In genomic region chr1:179310271-179310670, GRCh38 we compare ENCODE assay signal across 14 cellular contexts. TPM values are rescaled to one million over a fixed set of nuclear protein-coding genes. Genes with fewer than 3 reads are reported as not detected.
DNase-seq lines count a peak whose midpoint lies in the region; ATAC-seq, FAIRE-seq and TF ChIP-seq lines count a peak whose summit lies in the region.
"Had no signal": no experiment of that assay in that cellular context is flagged by ENCODE, and none has a peak within 500 bp of the region (broad histone marks: within the 10 kb centered on the region; RNA-seq: fewer than 3 reads in every experiment).

No MANE protein-coding gene starts in this region.

- no peaks in the 10 kb centered on the region for H3K36me3 ChIP-seq in bronchial epithelial cell (ENCODE audit: control insufficient read depth, insufficient read depth, low read length)

- DNase-seq in AG20443 (ENCODE audit: low spot score) (peak; percentile 15), HPDE6-E6E7 (ENCODE audit: extremely low spot score) (peak; percentile 14), bronchial epithelial cell (ENCODE audit: low read depth) (peak; percentile 65), non-pigmented ciliary epithelial cell (ENCODE audit: low read depth) (peak; percentile 59), WTC11 (ENCODE audit: low spot score) (no peak), NCI-H510A (lab: John Stamatoyannopoulos, UW) (no peak), NCI-H1694 (lab: John Stamatoyannopoulos, UW) (no peak), nucleus accumbens (lab: John Stamatoyannopoulos, UW) (no peak)
- DNase-seq: activated CD4-positive, alpha-beta T cell treated with anti-CD3 and anti-CD28 coated beads for 1 hour; central memory CD4-positive, alpha-beta T cell; immature natural killer cell; NCI-H2029 had no signal

- no peaks in the 10 kb centered on the region for H3K27me3 ChIP-seq in bronchial epithelial cell (ENCODE audit: control insufficient read depth, insufficient read depth, low read length)

- no peak overlapping the region for H3K27ac Mint-ChIP-seq in WTC11
- H3K27ac Mint-ChIP-seq: activated T-helper 2 cell treated with anti-CD3 and anti-CD28 coated beads, Interferon-gamma antibody, Interleukin-2, Interleukin-4, amounts not matched to agents 10 μg/mL and 5 μg/mL and 100 μg/mL, durations not matched to agents 14 hours and 24 hours and 36 hours had no signal

- no peaks in the 10 kb centered on the region for H3K9me3 Mint-ChIP-seq in WTC11
- H3K9me3 Mint-ChIP-seq: activated T-helper 2 cell treated with anti-CD3 and anti-CD28 coated beads, Interferon-gamma antibody, Interleukin-2, Interleukin-4, amounts not matched to agents 10 μg/mL and 5 μg/mL and 100 μg/mL, durations not matched to agents 14 hours and 24 hours and 36 hours; IgD-negative memory B cell; immature natural killer cell had no signal

- no peaks in the 10 kb centered on the region for H3K36me3 Mint-ChIP-seq in WTC11

- CTCF ChIA-PET in WTC11 (lab: Charles Lee): no interaction called here

- FAIRE-seq in bronchial epithelial cell (lab: Jason Lieb, UNC): no peak

- no peak for ATAC-seq in WTC11

- H3K4me1 Mint-ChIP-seq in WTC11: no peaks in the 10 kb centered on the region

- POLR2A ChIA-PET in WTC11 (lab: Charles Lee): no interaction called here

- no peak overlapping the region for H3K4me3 Mint-ChIP-seq in WTC11
- H3K4me3 Mint-ChIP-seq: IgD-negative memory B cell, immature natural killer cell had no signal

- peaks cover 3% of the 10 kb centered on the region; the same call in 1 of the 2 replicates for H3K27me3 Mint-ChIP-seq in WTC11 (ENCODE audit: low read depth)
- H3K27me3 Mint-ChIP-seq: IgD-negative memory B cell had no signal

- TF ChIP-seq CTCF in bronchial epithelial cell (IDR thresholded peaks at IDR 0.05; ENCODE audit: insufficient read depth, low read length, severe bottlenecking) (no peak), WTC11 (IDR thresholded peaks at IDR 0.05) (no peak)

- H3K4me3 ChIP-seq in bronchial epithelial cell (ENCODE audit: low read depth, low read length): no peak overlapping the region

TF ChIP-seq in WTC11, 78 proteins besides CTCF, POLR2A, EP300 and RAD21:
- no peak for TF ChIP-seq IRF2 (CRISPR knock-in tag; IDR thresholded peaks at IDR 0.05; ENCODE audit: borderline replicate concordance, low read depth)
- TF ChIP-seq CBFB (CRISPR knock-in tag; IDR thresholded peaks at IDR 0.05; ENCODE audit: low read depth): no peak
- TF ChIP-seq OVOL2 (CRISPR knock-in tag; IDR thresholded peaks at IDR 0.05; ENCODE audit: borderline replicate concordance): no peak
- TF ChIP-seq USF2 (CRISPR knock-in tag; IDR thresholded peaks at IDR 0.05): no peak
- TF ChIP-seq GTF2I (CRISPR knock-in tag; conservative IDR thresholded peaks at IDR 0.05): no peak
- no peak for TF ChIP-seq FOXP4 (CRISPR knock-in tag; IDR thresholded peaks at IDR 0.05)
- TF ChIP-seq IRF1 (CRISPR knock-in tag; IDR thresholded peaks at IDR 0.05): no peak
- TF ChIP-seq SMAD3 (CRISPR knock-in tag; IDR thresholded peaks at IDR 0.05; ENCODE audit: borderline replicate concordance): no peak
- TF ChIP-seq ZNF121 (CRISPR knock-in tag; IDR thresholded peaks at IDR 0.05): no peak

RNA-seq across cellular contexts. Expression of gene SOAT1, which starts 16.7 kb away (rescaled TPM):
- total RNA-seq in bronchial epithelial cell (8.4 and 9.1 TPM in 2 replicates), WTC11 (2021) (2.3 to 3.0 TPM (median 2.7 TPM) in 3 replicates)

RNA-seq across cellular contexts. Expression of gene AXDND1, which starts 55.5 kb away (rescaled TPM):
- 0.26 TPM in 1 of 2 replicates, not detected in the other for total RNA-seq in bronchial epithelial cell
- 0.18 TPM in 1 of 3 replicates, not detected in the others for total RNA-seq in WTC11 (2021)

Comparison
In these comparisons a context has a peak if more than half of its experiments do, and no peak if none do; other contexts are left out.
1. DNase-seq: peak in AG20443 (single experiment), HPDE6-E6E7 (single experiment), bronchial epithelial cell (single experiment) and non-pigmented ciliary epithelial cell (single experiment); none in WTC11 (single experiment), NCI-H510A (single experiment), NCI-H1694 (single experiment) and nucleus accumbens (0 of 56).